27 cellular contexts compared by ENCODE assay signal in genomic region chr12:54750-55535, GRCh38. TPM values are rescaled to one million over a fixed set of nuclear protein-coding genes. Genes with fewer than 3 reads are reported as not detected.
DNase-seq lines count a peak whose midpoint lies in the region; ATAC-seq and TF ChIP-seq lines count a peak whose summit lies in the region.
"Had no signal": no experiment of that assay in that cellular context is flagged by ENCODE, and none has a peak within 500 bp of the region (broad histone marks: within the 10 kb centered on the region; RNA-seq: fewer than 3 reads in every experiment).

No MANE protein-coding gene starts in this region.

- peaks cover 10 to 36% of the 10 kb centered on the region in 2 experiments for H3K9me3 Mint-ChIP-seq in H9

- H3K23me2 ChIP-seq in H9 (ENCODE audit: insufficient read length, low read depth, low read length, poor library complexity, severe bottlenecking) = peaks cover 3% of the 10 kb centered on the region

- TF ChIP-seq POLR2A in gastroesophageal sphincter (IDR thresholded peaks at IDR 0.05) = no peak

- no peak overlapping the region for H3K4me3 Mint-ChIP-seq in H9
- no peak overlapping the region for H3K4me3 Mint-ChIP-seq in T-helper 17 cell
- H3K4me3 Mint-ChIP-seq: activated naive CD4-positive, alpha-beta T cell treated with anti-CD3 and anti-CD28 coated beads for 36 hours; central memory CD8-positive, alpha-beta T cell; natural killer cell had no signal

- H3K23ac ChIP-seq in H9 (ENCODE audit: insufficient read length, low read depth, low read length) = no peak overlapping the region

- DNase-seq in AG08396 (ENCODE audit: low spot score) (peak; percentile 3), H9 (peak; percentile 34), epithelial cell of esophagus (ENCODE audit: low read depth) (peak; percentile 5), omental fat pad (ENCODE audit: low spot score) (no peak), G401 (ENCODE audit: low spot score) (no peak), T-helper 17 cell (no peak)
- DNase-seq: activated CD4-positive, alpha-beta T cell treated with anti-CD3 and anti-CD28 coated beads, Interleukin-2, amount 50 U/mL, for 48 hours; activated naive CD4-positive, alpha-beta T cell treated with anti-CD3 and anti-CD28 coated beads for 36 hours; adrenal gland; C1 segment of cervical spinal cord; dermis blood vessel endothelial cell; DMS53; left cardiac atrium; mammary epithelial cell; mucosa of descending colon; natural killer cell; NCI-H1092; NCI-H1694 treated with DMSO at 0.1 percent for 48 hours; NCI-H446 treated with DMSO at 0.1 percent for 48 hours; occipital lobe; stimulated activated CD4-positive, alpha-beta T cell treated with anti-CD3 and anti-CD28 coated beads, Interleukin-1b, Interleukin-23, amount 100 ng/mL, for 48 hours; thyroid gland had no signal

- H4K5ac ChIP-seq in H9 (ENCODE audit: insufficient read length, low read depth, low read length) = no peak overlapping the region

- no peak overlapping the region for H2BK5ac ChIP-seq in H9 (ENCODE audit: insufficient read length, low read length)

- ATAC-seq in omental fat pad (ENCODE audit: low FRiP score) = peak; percentile 10
- no peak for ATAC-seq in HG03342 (IDR thresholded peaks at IDR 0.05; ENCODE audit: unreplicated experiment)
- no peak for ATAC-seq in T-helper 17 cell
- ATAC-seq in gastroesophageal sphincter = no peak
- ATAC-seq: activated CD4-positive, CD25-positive, alpha-beta regulatory T cell treated with anti-CD3 and anti-CD28 coated beads, Interleukin-2, amount 50 U/mL, for 24 hours; mucosa of descending colon had no signal

- no peaks in the 10 kb centered on the region for H3K9me3 ChIP-seq in H9 (ENCODE audit: control insufficient read depth, low read depth, low read length)
- no peaks in the 10 kb centered on the region for H3K9me3 ChIP-seq in T-helper 17 cell (ENCODE audit: control insufficient read depth, low read length, poor library complexity, severe bottlenecking)
- H3K9me3 ChIP-seq in gastroesophageal sphincter = peaks cover 0 to 24% (median 0%) of the 10 kb centered on the region in 3 donors
- H3K9me3 ChIP-seq: adrenal gland, mucosa of descending colon, thyroid gland had no signal

- H3K27me3 ChIP-seq in H9 (ENCODE audit: insufficient read depth, low read length) = peaks cover 5% of the 10 kb centered on the region; the same call in 1 of the 2 replicates
- peaks cover 69% of the 10 kb centered on the region for H3K27me3 ChIP-seq in gastroesophageal sphincter
- H3K27me3 ChIP-seq: thyroid gland had no signal

- no peak overlapping the region for H3K9ac ChIP-seq in H9 (ENCODE audit: extremely low read depth, insufficient read length, low read length)

- peaks cover 22 to 25% of the 10 kb centered on the region in 2 experiments for H3K4me1 Mint-ChIP-seq in H9
- H3K4me1 Mint-ChIP-seq in T-helper 17 cell = no peaks in the 10 kb centered on the region
- H3K4me1 Mint-ChIP-seq: central memory CD8-positive, alpha-beta T cell; natural killer cell had no signal

- peaks cover 3% of the 10 kb centered on the region for H4K20me1 ChIP-seq in H9 (ENCODE audit: control insufficient read depth, insufficient read depth, insufficient read length)

- no peak overlapping the region for H2AK5ac ChIP-seq in H9 (ENCODE audit: insufficient read length, low read length)

- H3K27ac ChIP-seq in H9 (ENCODE audit: insufficient read length, low read depth, low read length) = no peak overlapping the region
- H3K27ac ChIP-seq in gastroesophageal sphincter = no peak overlapping the region
- H3K27ac ChIP-seq: adrenal gland, thyroid gland had no signal

- no CpG with 5 or more reads among the region's 13 CpGs for WGBS in H9 (ENCODE audit: extremely low coverage, insufficient read length, low lambda C conversion rate)
- WGBS in gastroesophageal sphincter (ENCODE audit: low coverage in 1 of 2), 2 donors = 58 to 59% methylated on average over 13 of the region's 13 CpGs

- H3K4me3 ChIP-seq in epithelial cell of esophagus (ENCODE audit: low read length) (no peak overlapping the region), gastroesophageal sphincter (no peak overlapping the region)
- H3K4me3 ChIP-seq: adrenal gland, mucosa of descending colon, smooth muscle cell, thyroid gland had no signal

- H3K4me1 ChIP-seq in H9 (ENCODE audit: insufficient read depth, low read length) (no peaks in the 10 kb centered on the region; the same call in 1 of the 2 replicates), gastroesophageal sphincter (no peaks in the 10 kb centered on the region)
- H3K4me1 ChIP-seq: adrenal gland, thyroid gland had no signal

- no peak overlapping the region for H2BK12ac ChIP-seq in H9 (ENCODE audit: insufficient read length, low read depth, low read length)

- no peak overlapping the region for H4K8ac ChIP-seq in H9 (replicated peaks; ENCODE audit: insufficient read length, low read depth, low read length)

- TF ChIP-seq CTCF in H9 (conservative IDR thresholded peaks at IDR 0.05) (no peak), epithelial cell of esophagus (IDR thresholded peaks at IDR 0.05; ENCODE audit: insufficient read depth, low read depth, low read length, missing control alignments) (no peak), omental fat pad (IDR thresholded peaks at IDR 0.05) (no peak), gastroesophageal sphincter (IDR thresholded peaks at IDR 0.05) (no peak)

- H3K36me3 Mint-ChIP-seq in H9 (ENCODE audit: insufficient read depth in 1 of 3, low read depth in 3 of 3) (no peaks in the 10 kb centered on the region), T-helper 17 cell (ENCODE audit: low read depth) (peaks cover 3% of the 10 kb centered on the region)

- H3K4ac ChIP-seq in H9 (ENCODE audit: low read depth, low read length) = no peak overlapping the region

- no peaks in the 10 kb centered on the region for H3K79me1 ChIP-seq in H9 (ENCODE audit: insufficient read depth, low read depth, low read length, poor library complexity, severe bottlenecking)

- no peak for TF ChIP-seq EP300 in gastroesophageal sphincter (IDR thresholded peaks at IDR 0.05)

- H3K4me2 ChIP-seq in H9 (ENCODE audit: insufficient read depth, insufficient read length, low read length) = no peak overlapping the region
- H3K4me2 ChIP-seq: smooth muscle cell had no signal

- no peak overlapping the region for H2BK120ac ChIP-seq in H9 (ENCODE audit: low read depth, low read length, poor library complexity, severe bottlenecking)

- no peak overlapping the region for H2BK15ac ChIP-seq in H9 (ENCODE audit: low read depth, low read length)

- H3K14ac ChIP-seq in H9 (ENCODE audit: insufficient read depth, low read length) = no peak overlapping the region

- no peaks in the 10 kb centered on the region for H3K79me2 ChIP-seq in H9 (ENCODE audit: insufficient read depth, low read length)

- H2BK20ac ChIP-seq in H9 (ENCODE audit: low read depth, low read length, poor library complexity, severe bottlenecking) = no peak overlapping the region

- H4K91ac ChIP-seq in H9 (ENCODE audit: insufficient read length, low read depth, low read length) = no peak overlapping the region

- no peaks in the 10 kb centered on the region for H3K36me3 ChIP-seq in gastroesophageal sphincter
- H3K36me3 ChIP-seq: adrenal gland, thyroid gland had no signal

- H2AFZ ChIP-seq in H9 (ENCODE audit: low read length) = no peak overlapping the region

- H3K56ac ChIP-seq in H9 (ENCODE audit: insufficient read length, low read depth, low read length) = no peak overlapping the region

- no peak overlapping the region for H3T11ph ChIP-seq in H9 (ENCODE audit: low read length)

- in situ Hi-C loops in G401 (cut with HindIII; ENCODE audit: low sequenced_read_pairs) = no loop called here

- H3K18ac ChIP-seq in H9 (ENCODE audit: insufficient read length, low read depth, low read length) = no peak overlapping the region

- H3K27me3 Mint-ChIP-seq in H9 (ENCODE audit: low read depth) (peaks cover 45% of the 10 kb centered on the region), T-helper 17 cell (peaks cover 61% of the 10 kb centered on the region)

- H3K27ac Mint-ChIP-seq in H9 (no peak overlapping the region), T-helper 17 cell (no peak overlapping the region)
- H3K27ac Mint-ChIP-seq: activated naive CD4-positive, alpha-beta T cell treated with anti-CD3 and anti-CD28 coated beads for 36 hours; natural killer cell had no signal

RNA-seq across cellular contexts. Expression of gene IQSEC3, which starts 11.6 kb away (rescaled TPM):
- total RNA-seq in H9 (2021) (0.50 and 0.55 TPM in 2 replicates), omental fat pad (1 to 10 TPM; 1.3 to 4.4 (median 3.3) TPM), T-helper 17 cell (under 1 TPM; 0.29 to 0.60 TPM), gastroesophageal sphincter (1 to 10 TPM in 1 of 4 donors, under 1 TPM in 3; 0.07 to 2.4 (median 0.57) TPM)
- not detected in 2 replicates for total RNA-seq in G401 (2014; rRNA removed; shearing (Covaris generic))
- total RNA-seq: mammary epithelial cell had no signal

Comparison
In these comparisons a context has a peak if more than half of its experiments do, and no peak if none do; other contexts are left out.
1. DNase-seq: peak in AG08396 (single experiment), H9 (single experiment) and epithelial cell of esophagus (single experiment); none in omental fat pad (single experiment), G401 (single experiment) and T-helper 17 cell (0 of 3).